In genomic region chr6:87396595-87397392, GRCh38 we compare ENCODE assay signal across 10 cellular contexts. TPM values are rescaled to one million over a fixed set of nuclear protein-coding genes. Genes with fewer than 3 reads are reported as not detected.
A peak's percentile ranks its signal among the peaks of the same experiment; 100 is the strongest.
DNase-seq lines count a peak whose midpoint lies in the region; ATAC-seq, FAIRE-seq and TF ChIP-seq lines count a peak whose summit lies in the region.
"Had no signal": no experiment of that assay in that cellular context is flagged by ENCODE, and none has a peak within 500 bp of the region (broad histone marks: within the 10 kb centered on the region; RNA-seq: fewer than 3 reads in every experiment).

No MANE protein-coding gene starts in this region.

- no peak overlapping the region for H3K4me3 Mint-ChIP-seq in progenitor cell of endocrine pancreas (ENCODE audit: low read depth)

- TF ChIP-seq RAD21 in HepG2 (CRISPR knock-in tag; IDR thresholded peaks at IDR 0.05), result no peak

- H3K27me3 Mint-ChIP-seq in progenitor cell of endocrine pancreas, result no peaks in the 10 kb centered on the region

- H3K9ac ChIP-seq in HepG2 (ENCODE audit: insufficient read depth, low read depth, low read length), result no peak overlapping the region
- H3K9ac ChIP-seq: SK-N-SH had no signal

- H3K4me2 ChIP-seq in HepG2 (ENCODE audit: low read depth, low read length), result no peak overlapping the region
- H3K4me2 ChIP-seq: SK-N-SH had no signal

- no peak overlapping the region for H2AFZ ChIP-seq in HepG2 (ENCODE audit: low read length)

- no peak for TF ChIP-seq POLR2A in HepG2 (IDR thresholded peaks at IDR 0.05; ENCODE audit: insufficient read depth in 1 of 2, low read depth in 2 of 2, low read length in 2 of 2)

- H3K27ac ChIP-seq in HepG2 (ENCODE audit: extremely low read length, insufficient read depth, low read length) (no peak overlapping the region), aorta (ENCODE audit: low read depth in 1 of 2, low read length in 2 of 2) (no peak overlapping the region)

- H3K4me1 Mint-ChIP-seq in progenitor cell of endocrine pancreas (ENCODE audit: low read depth), result no peaks in the 10 kb centered on the region

- no TSS peak for BruUV-seq in HepG2 (replicated peaks; lab: Mats Ljungman, UMichigan)

- intact Hi-C loops in HepG2 (cut with micrococcal nuclease; ENCODE audit: unreplicated experiment) (no loop called here), aorta (cut with DNase I) (no loop called here)

- H3K36me3 ChIP-seq in HepG2 (replicated peaks in 1 of 2; ENCODE audit: control insufficient read depth in 1 of 2, insufficient read depth in 2 of 2, low read length in 2 of 2) (no peaks in the 10 kb centered on the region), aorta (ENCODE audit: control insufficient read depth in 1 of 2, insufficient read depth in 2 of 2, low read length in 1 of 2) (no peaks in the 10 kb centered on the region)

- H3K4me3 ChIP-seq in HepG2 (replicated peaks in 1 of 3; ENCODE audit: insufficient read depth in 1 of 3, low read depth in 2 of 3, low read length in 3 of 3) (no peak overlapping the region), aorta (ENCODE audit: low read length in 2 of 2) (no peak overlapping the region)

- peak overlapping the region; percentile 29 for H3K27ac Mint-ChIP-seq in progenitor cell of endocrine pancreas

- TF ChIP-seq EP300 in HepG2 (IDR thresholded peaks at IDR 0.05; ENCODE audit: low read depth in 2 of 2, low read length in 2 of 2) (no peak), HepG2 (CRISPR knock-in tag; IDR thresholded peaks at IDR 0.05; ENCODE audit: borderline replicate concordance) (no peak)

- no peak for FAIRE-seq in HepG2 (lab: Jason Lieb, UNC)

- H3K9me3 Mint-ChIP-seq in progenitor cell of endocrine pancreas (ENCODE audit: low read depth), result no peaks in the 10 kb centered on the region

- peak; percentile 45 for DNase-seq in NCI-H69 (lab: John Stamatoyannopoulos, UW)
- DNase-seq in progenitor cell of endocrine pancreas (ENCODE audit: low spot score, unreplicated experiment), result no peak
- no peak for DNase-seq in HepG2 (ENCODE audit: low spot score)
- no peak for DNase-seq in amygdala (lab: John Stamatoyannopoulos, UW)
- DNase-seq in GM03348 (ENCODE audit: low spot score), result no peak
- DNase-seq in aorta, result no peak
- DNase-seq: IMR-90 had no signal

- peak; percentile 74 for ATAC-seq in GM19023 (IDR thresholded peaks at IDR 0.05; ENCODE audit: unreplicated experiment)
- peak; percentile 82 for ATAC-seq in HG03045 (IDR thresholded peaks at IDR 0.05; ENCODE audit: unreplicated experiment)
- no peak; the same call in 2 of the 3 replicates for ATAC-seq in HepG2
- no peak for ATAC-seq in aorta (ENCODE audit: low FRiP score)

- H3K4me1 ChIP-seq in HepG2 (ENCODE audit: insufficient read depth, low read length), result no peaks in the 10 kb centered on the region
- H3K4me1 ChIP-seq in aorta (ENCODE audit: control insufficient read depth in 1 of 2, insufficient read depth in 2 of 2, low read length in 2 of 2), result no peaks in the 10 kb centered on the region

- TF ChIP-seq CTCF in progenitor cell of endocrine pancreas (IDR thresholded peaks at IDR 0.05; ENCODE audit: unreplicated experiment) (no peak), HepG2 (CRISPR knock-in tag; IDR thresholded peaks at IDR 0.05) (no peak)

- no peaks in the 10 kb centered on the region for H3K36me3 Mint-ChIP-seq in progenitor cell of endocrine pancreas (ENCODE audit: insufficient read depth)

- WGBS in HepG2 (ENCODE audit: low lambda C conversion rate), result 45% methylated on average over 10 of the region's 10 CpGs
- WGBS in aorta, 2 donors, result 86 to 87% methylated on average over 10 of the region's 10 CpGs

- POLR2A ChIA-PET in HepG2 (lab: Yijun Ruan, JAX), result no interaction called here

- H3K9me3 ChIP-seq in HepG2 (ENCODE audit: low read length) (no peaks in the 10 kb centered on the region), aorta (ENCODE audit: control insufficient read depth, low read length) (no peaks in the 10 kb centered on the region)
- H3K9me3 ChIP-seq: SK-N-SH had no signal

- no peaks in the 10 kb centered on the region for H3K79me2 ChIP-seq in HepG2 (ENCODE audit: insufficient read depth, low read length)

- no peaks in the 10 kb centered on the region for H4K20me1 ChIP-seq in HepG2 (ENCODE audit: insufficient read depth, low read length)

- CTCF ChIA-PET in HepG2 (lab: Yijun Ruan, JAX; ENCODE audit: low intra/inter-chr PET ratio, low total read pairs), result no interaction called here

- in situ Hi-C loops in HepG2 (cut with HindIII; ENCODE audit: extremely low pct_ligation_motif_present, low pct_unique_long_range_greater_than_20kb), result no loop called here

- H3K27me3 ChIP-seq in HepG2 (ENCODE audit: control insufficient read depth in 1 of 2, insufficient read depth in 2 of 2, low read length in 2 of 2), result no peaks in the 10 kb centered on the region; a peak in 1 of 5 replicates
- H3K27me3 ChIP-seq in aorta (ENCODE audit: control insufficient read depth in 1 of 2, insufficient read depth in 2 of 2, low read length in 1 of 2), result no peaks in the 10 kb centered on the region

TF ChIP-seq in HepG2, 621 proteins besides CTCF, POLR2A, EP300 and RAD21 (continues in another document):
- TF ChIP-seq ZNF331 (CRISPR knock-in tag; IDR thresholded peaks at IDR 0.05) (no peak), MEIS1 (CRISPR knock-in tag; IDR thresholded peaks at IDR 0.05; ENCODE audit: borderline replicate concordance) (no peak), FOSL1 (CRISPR knock-in tag; IDR thresholded peaks at IDR 0.05; ENCODE audit: borderline replicate concordance) (no peak), ZSCAN29 (CRISPR knock-in tag; conservative IDR thresholded peaks at IDR 0.05) (no peak)

RNA-seq across cellular contexts. Expression of gene CFAP206, which starts 11.0 kb away (rescaled TPM):
- total RNA-seq in progenitor cell of endocrine pancreas (1.2 and 1.5 TPM in 2 replicates), HepG2 (2016; rRNA removed; fragmentation: Illumina TruSeq; extraction: Trizol) (not detected in 2 replicates), aorta (under 1 TPM in 1 of 2 donors, not detected in 1; 0.45 TPM)
- not detected in 2 replicates for total RNA-seq in HepG2 (2016; cell fraction: cytosol; rRNA removed; fragmentation: Illumina TruSeq; extraction: Trizol; ENCODE audit: low read depth)
- total RNA-seq in HepG2 (2016; cell fraction: insoluble cytoplasmic fraction; rRNA removed; fragmentation: Illumina TruSeq; extraction: Trizol), result 0.13 TPM in 1 of 2 replicates, not detected in the other
- 0.15 TPM in 1 of 2 replicates, not detected in the other for total RNA-seq in HepG2 (2016; cell fraction: membrane; rRNA removed; fragmentation: Illumina TruSeq; extraction: Trizol)
- not detected in 2 replicates for total RNA-seq in HepG2 (2016; cell fraction: nucleus; rRNA removed; fragmentation: Illumina TruSeq; extraction: Trizol)
- polyA plus RNA-seq in HepG2 (2011; rRNA removed) (0.03 TPM in 1 of 2 replicates, not detected in the other), aorta (under 1 TPM in 1 of 2 donors, not detected in 1; 0.46 TPM)
- polyA plus RNA-seq in HepG2 (2011; cell fraction: cytosol; rRNA removed), result not detected in 2 replicates
- 0.07 and 0.23 TPM in 2 replicates for polyA plus RNA-seq in HepG2 (2011; cell fraction: nucleus; rRNA removed)
- not detected in 2 replicates for polyA plus RNA-seq in HepG2 (2012)
- not detected in 2 replicates for polyA plus RNA-seq in HepG2 (2016; cell fraction: cytosol; fragmentation: Illumina TruSeq; extraction: Trizol; ENCODE audit: low read depth)
- polyA plus RNA-seq in HepG2 (2016; cell fraction: insoluble cytoplasmic fraction; fragmentation: Illumina TruSeq; extraction: Trizol; ENCODE audit: low read depth), result not detected in 2 replicates
- polyA plus RNA-seq in HepG2 (2016; cell fraction: membrane; fragmentation: Illumina TruSeq; extraction: Trizol; ENCODE audit: low read depth), result 0.07 TPM in 1 of 2 replicates, not detected in the other
- not detected in 2 replicates for polyA plus RNA-seq in HepG2 (2016; cell fraction: nucleus; fragmentation: Illumina TruSeq; extraction: Trizol; ENCODE audit: insufficient read depth, low read depth)
- 0.14 TPM in 1 of 2 replicates, not detected in the other for polyA minus RNA-seq in HepG2 (2011; rRNA and poly(A)+ RNA removed; ENCODE audit: low replicate concordance)
- not detected in 2 replicates for polyA minus RNA-seq in HepG2 (2011; cell fraction: cytosol; rRNA and poly(A)+ RNA removed)
- not detected in 2 replicates for polyA minus RNA-seq in HepG2 (2011; cell fraction: nucleus; rRNA and poly(A)+ RNA removed)

RNA-seq across cellular contexts. Expression of gene C6orf163, which starts 52.2 kb away (rescaled TPM):
- total RNA-seq in progenitor cell of endocrine pancreas, result 5.7 and 7.1 TPM in 2 replicates
- total RNA-seq in HepG2 (2016; rRNA removed; fragmentation: Illumina TruSeq; extraction: Trizol), result 0.79 and 1.8 TPM in 2 replicates
- total RNA-seq in HepG2 (2016; cell fraction: cytosol; rRNA removed; fragmentation: Illumina TruSeq; extraction: Trizol; ENCODE audit: low read depth), result 0.51 and 0.79 TPM in 2 replicates
- 1.7 TPM in 1 of 2 replicates, not detected in the other for total RNA-seq in HepG2 (2016; cell fraction: insoluble cytoplasmic fraction; rRNA removed; fragmentation: Illumina TruSeq; extraction: Trizol)
- total RNA-seq in HepG2 (2016; cell fraction: membrane; rRNA removed; fragmentation: Illumina TruSeq; extraction: Trizol), result 0.41 and 0.65 TPM in 2 replicates
- 3.7 and 5.6 TPM in 2 replicates for total RNA-seq in HepG2 (2016; cell fraction: nucleus; rRNA removed; fragmentation: Illumina TruSeq; extraction: Trizol)
- 0.62 and 1.0 TPM in 2 replicates for polyA plus RNA-seq in HepG2 (2011; rRNA removed)
- 0.04 and 0.12 TPM in 2 replicates for polyA plus RNA-seq in HepG2 (2011; cell fraction: cytosol; rRNA removed)
- 1.6 and 2.4 TPM in 2 replicates for polyA plus RNA-seq in HepG2 (2011; cell fraction: nucleus; rRNA removed)
- polyA plus RNA-seq in HepG2 (2012), result 1.0 and 1.1 TPM in 2 replicates
- polyA plus RNA-seq in HepG2 (2016; cell fraction: cytosol; fragmentation: Illumina TruSeq; extraction: Trizol; ENCODE audit: low read depth), result 0.25 and 0.34 TPM in 2 replicates
- polyA plus RNA-seq in HepG2 (2016; cell fraction: insoluble cytoplasmic fraction; fragmentation: Illumina TruSeq; extraction: Trizol; ENCODE audit: low read depth), result 0.59 and 0.89 TPM in 2 replicates
- 0.28 TPM in 1 of 2 replicates, not detected in the other for polyA plus RNA-seq in HepG2 (2016; cell fraction: membrane; fragmentation: Illumina TruSeq; extraction: Trizol; ENCODE audit: low read depth)
- polyA plus RNA-seq in HepG2 (2016; cell fraction: nucleus; fragmentation: Illumina TruSeq; extraction: Trizol; ENCODE audit: insufficient read depth, low read depth), result 4.5 and 5.2 TPM in 2 replicates
- polyA minus RNA-seq in HepG2 (2011; rRNA and poly(A)+ RNA removed; ENCODE audit: low replicate concordance), result 0.33 and 0.40 TPM in 2 replicates
- 0.44 TPM in 1 of 2 replicates, not detected in the other for polyA minus RNA-seq in HepG2 (2011; cell fraction: cytosol; rRNA and poly(A)+ RNA removed)
- 7.3 and 10.1 TPM in 2 replicates for polyA minus RNA-seq in HepG2 (2011; cell fraction: nucleus; rRNA and poly(A)+ RNA removed)
- total RNA-seq in aorta, result 1 to 10 TPM; 4.2 to 5.6 TPM
- polyA plus RNA-seq in aorta, result under 1 TPM in 1 of 2 donors, not detected in 1; 0.26 TPM

Comparison
In these comparisons a context has a peak if more than half of its experiments do, and no peak if none do; other contexts are left out.
1. ATAC-seq: peak in GM19023 (single experiment) and HG03045 (single experiment); none in HepG2 (single experiment) and aorta (single experiment).